ENCODE assay signal across 9 cellular contexts in genomic region chr12:102956738-102957338, GRCh38. TPM values are rescaled to one million over a fixed set of nuclear protein-coding genes. Genes with fewer than 3 reads are reported as not detected.
DNase-seq lines count a peak whose midpoint lies in the region; ATAC-seq and TF ChIP-seq lines count a peak whose summit lies in the region.
"Had no signal": no experiment of that assay in that cellular context is flagged by ENCODE, and none has a peak within 500 bp of the region (broad histone marks: within the 10 kb centered on the region; RNA-seq: fewer than 3 reads in every experiment).

No MANE protein-coding gene starts in this region.

- no peaks in the 10 kb centered on the region for H3K36me3 ChIP-seq in breast epithelium
- no peaks in the 10 kb centered on the region for H3K36me3 ChIP-seq in mammary epithelial cell (ENCODE audit: insufficient read depth, low read length)
- H3K36me3 ChIP-seq in PC-3 (ENCODE audit: low read depth, low read length) = no peaks in the 10 kb centered on the region
- no peaks in the 10 kb centered on the region for H3K36me3 ChIP-seq in iPS DF 6.9 (ENCODE audit: control insufficient read depth, insufficient read depth, low read length)
- H3K36me3 ChIP-seq in vagina = no peaks in the 10 kb centered on the region
- no peaks in the 10 kb centered on the region for H3K36me3 ChIP-seq in mesendoderm (ENCODE audit: control insufficient read depth, insufficient read depth, low read length)

- intact Hi-C loops in breast epithelium (cut with DNase I; ENCODE audit: low total_unique reads) (no loop called here), mammary epithelial cell (cut with micrococcal nuclease) (no loop called here), PC-3 (cut with micrococcal nuclease) (no loop called here), vagina (cut with DNase I) (no loop called here)

- no peak overlapping the region for H3K23ac ChIP-seq in mesendoderm (ENCODE audit: low read length)

- H2BK15ac ChIP-seq in mesendoderm (replicated peaks; ENCODE audit: low read depth) = no peak overlapping the region

- BruUV-seq in mammary epithelial cell (replicated peaks; lab: Mats Ljungman, UMichigan) = no TSS peak
- no TSS peak for BruUV-seq in PC-3 (replicated peaks; lab: Mats Ljungman, UMichigan)

- WGBS in mammary epithelial cell (ENCODE audit: low coverage, missing lambda C conversion rate) = 5% methylated on average over 10 of the region's 20 CpGs
- no CpG with 5 or more reads among the region's 20 CpGs for WGBS in iPS DF 6.9 (ENCODE audit: insufficient coverage, insufficient read length)
- no CpG with 5 or more reads among the region's 20 CpGs for WGBS in mesendoderm (ENCODE audit: extremely low coverage, insufficient coverage, low lambda C conversion rate)

- CTCF ChIA-PET in mammary epithelial cell (lab: Charles Lee; ENCODE audit: low non-redundant PET) = no interaction called here
- CTCF ChIA-PET in PC-3 (lab: Charles Lee) = no interaction called here

- H3K9me2 ChIP-seq in PC-3 (replicated peaks; ENCODE audit: low read length) = no peaks in the 10 kb centered on the region

- H4K20me1 ChIP-seq in mammary epithelial cell (ENCODE audit: insufficient read depth, low read length) (no peaks in the 10 kb centered on the region), PC-3 (ENCODE audit: low read length) (no peaks in the 10 kb centered on the region)

- H4K8ac ChIP-seq in mesendoderm (ENCODE audit: low read depth, low read length) = no peak overlapping the region

- no peak for TF ChIP-seq CTCF in breast epithelium (IDR thresholded peaks at IDR 0.05)
- no peak for TF ChIP-seq CTCF in mammary epithelial cell (conservative IDR thresholded peaks at IDR 0.05 in 1 of 2, IDR thresholded peaks at IDR 0.05 in 1 of 2; ENCODE audit: extremely low read depth in 1 of 2, insufficient read depth in 1 of 2, low read depth in 1 of 2, low read length in 2 of 2)
- no peak for TF ChIP-seq CTCF in PC-3 (conservative IDR thresholded peaks at IDR 0.05; ENCODE audit: low read depth, low read length)
- no peak for TF ChIP-seq CTCF in vagina (IDR thresholded peaks at IDR 0.05)

- H3K4me2 ChIP-seq in mammary epithelial cell (ENCODE audit: insufficient read depth, low read depth, low read length) (no peak overlapping the region), PC-3 (ENCODE audit: low read length) (peak overlapping the region; percentile 70; the same call in 1 of the 2 replicates), mesendoderm (ENCODE audit: low read length) (no peak overlapping the region)

- no peak overlapping the region for H3K56ac ChIP-seq in mesendoderm (ENCODE audit: low read length)

- no peak overlapping the region for H2BK5ac ChIP-seq in mesendoderm (ENCODE audit: low read length)

- H3K27me3 ChIP-seq in breast epithelium (peaks cover 3 to 93% of the 10 kb centered on the region in 2 donors), mammary epithelial cell (ENCODE audit: insufficient read depth, low read length) (peaks cover 56% of the 10 kb centered on the region), PC-3 (ENCODE audit: low read length) (peaks cover 79% of the 10 kb centered on the region), iPS DF 6.9 (ENCODE audit: control insufficient read depth, insufficient read depth, low read length) (peaks cover 88% of the 10 kb centered on the region), vagina (no peaks in the 10 kb centered on the region), mesendoderm (ENCODE audit: insufficient read depth, low read length, poor library complexity) (peaks cover 84% of the 10 kb centered on the region)

- no peak for DNase-seq in breast epithelium (ENCODE audit: low spot score in 2 of 2)
- DNase-seq in mammary epithelial cell = no peak
- DNase-seq in PC-3 = no peak
- DNase-seq in iPS DF 6.9 (ENCODE audit: low read depth, low spot score) = no peak
- no peak for DNase-seq in vagina (ENCODE audit: extremely low spot score in 2 of 2)
- no peak for DNase-seq in mesendoderm
- DNase-seq: Karpas-422 had no signal

- H2BK120ac ChIP-seq in mesendoderm (ENCODE audit: low read depth, low read length) = no peak overlapping the region

- H2AFZ ChIP-seq in mammary epithelial cell (ENCODE audit: low read depth, low read length) = no peak overlapping the region
- no peak overlapping the region for H2AFZ ChIP-seq in PC-3 (ENCODE audit: low read length)

- in situ Hi-C loops in mammary epithelial cell (cut with MboI; ENCODE audit: low sequenced_read_pairs in 2 of 2) = no loop called here

- TF ChIP-seq POLR2A in breast epithelium (IDR thresholded peaks at IDR 0.05) = no peak
- TF ChIP-seq POLR2A in vagina (IDR thresholded peaks at IDR 0.05) = no peak

- H2AK5ac ChIP-seq in mesendoderm (ENCODE audit: low read length) = no peak overlapping the region

- H3K9ac ChIP-seq in mammary epithelial cell (ENCODE audit: insufficient read depth, low read length) (no peak overlapping the region), PC-3 (ENCODE audit: low read length) (no peak overlapping the region), mesendoderm (ENCODE audit: low read length) (no peak overlapping the region)

- no peaks in the 10 kb centered on the region for H3K79me2 ChIP-seq in mammary epithelial cell (ENCODE audit: insufficient read depth, low read length)
- H3K79me2 ChIP-seq in PC-3 (ENCODE audit: low read length) = no peaks in the 10 kb centered on the region
- H3K79me2 ChIP-seq in mesendoderm (ENCODE audit: control insufficient read depth, insufficient read depth, low read length) = no peaks in the 10 kb centered on the region

- H3K9me3 ChIP-seq in breast epithelium = no peaks in the 10 kb centered on the region
- H3K9me3 ChIP-seq in mammary epithelial cell (replicated peaks; ENCODE audit: insufficient read depth, low read length) = peaks cover 3% of the 10 kb centered on the region
- H3K9me3 ChIP-seq in PC-3 (ENCODE audit: low read length) = no peaks in the 10 kb centered on the region
- H3K9me3 ChIP-seq in iPS DF 6.9 (ENCODE audit: control insufficient read depth, insufficient read depth, low read length) = no peaks in the 10 kb centered on the region
- no peaks in the 10 kb centered on the region for H3K9me3 ChIP-seq in vagina

- H3K4me3 ChIP-seq in breast epithelium (peak overlapping the region in 2 of 3 donors; percentile 47 to 62), mammary epithelial cell (replicated peaks in 1 of 3; ENCODE audit: insufficient read depth in 1 of 3, low read depth in 2 of 3, low read length in 3 of 3) (no peak overlapping the region), PC-3 (ENCODE audit: low read length) (no peak overlapping the region), iPS DF 6.9 (ENCODE audit: low read length) (peak overlapping the region; percentile 33; the same call in 1 of the 2 replicates), vagina (peak overlapping the region; percentile 43 to 47), mesendoderm (ENCODE audit: low read length) (no peak overlapping the region)

- no peak for ATAC-seq in PC-3
- ATAC-seq in GM18868 (IDR thresholded peaks at IDR 0.05; ENCODE audit: unreplicated experiment) = no peak
- no peak for ATAC-seq in GM18502 (IDR thresholded peaks at IDR 0.05; ENCODE audit: poor library complexity, unreplicated experiment)

- H4K5ac ChIP-seq in mesendoderm (ENCODE audit: low read length) = no peak overlapping the region

- no peaks in the 10 kb centered on the region for H3K79me1 ChIP-seq in mesendoderm (ENCODE audit: low read length)

- no peak overlapping the region for H3K27ac ChIP-seq in breast epithelium
- no peak overlapping the region for H3K27ac ChIP-seq in mammary epithelial cell (ENCODE audit: insufficient read depth, low read depth, low read length)
- no peak overlapping the region for H3K27ac ChIP-seq in PC-3 (ENCODE audit: low read length)
- no peak overlapping the region for H3K27ac ChIP-seq in iPS DF 6.9 (ENCODE audit: low read length)
- H3K27ac ChIP-seq in vagina = no peak overlapping the region
- no peak overlapping the region for H3K27ac ChIP-seq in mesendoderm (ENCODE audit: low read depth, low read length)

- POLR2A ChIA-PET in PC-3 (lab: Charles Lee; ENCODE audit: unreplicated experiment) = no interaction called here

- H3K4me1 ChIP-seq in breast epithelium = peaks cover 0 to 5% of the 10 kb centered on the region in 2 donors
- H3K4me1 ChIP-seq in mammary epithelial cell (ENCODE audit: insufficient read depth, low read length) = peaks cover 5% of the 10 kb centered on the region
- no peaks in the 10 kb centered on the region for H3K4me1 ChIP-seq in PC-3 (ENCODE audit: insufficient read depth, low read length)
- peaks cover 6% of the 10 kb centered on the region; the same call in 1 of the 2 replicates for H3K4me1 ChIP-seq in iPS DF 6.9 (ENCODE audit: control insufficient read depth, insufficient read depth, low read length)
- H3K4me1 ChIP-seq in vagina = peaks cover 24% of the 10 kb centered on the region
- peaks cover 2% of the 10 kb centered on the region for H3K4me1 ChIP-seq in mesendoderm (ENCODE audit: control insufficient read depth, low read depth, low read length)

- no peaks in the 10 kb centered on the region for H3F3A ChIP-seq in PC-3 (ENCODE audit: low read length, unreplicated experiment)

- dilution Hi-C loops in mammary epithelial cell (cut with HindIII; ENCODE audit: low sequenced_read_pairs) = no loop called here

- no peak overlapping the region for H3K4ac ChIP-seq in mesendoderm (ENCODE audit: low read depth, low read length)

- H3K18ac ChIP-seq in mesendoderm (ENCODE audit: low read length) = no peak overlapping the region

RNA-seq across cellular contexts. Expression of gene ASCL1, which starts 0.6 kb away (rescaled TPM):
- total RNA-seq in breast epithelium (under 1 TPM in 1 of 3 donors, not detected in 2; 0.15 TPM), mammary epithelial cell (not detected), PC-3 (2014; rRNA removed) (not detected in 2 replicates), vagina (not detected)
- polyA plus RNA-seq in mammary epithelial cell = not detected
- not detected for polyA minus RNA-seq in mammary epithelial cell
- 0.01 TPM for polyA plus RNA-seq in mesendoderm (2013, experiment 1 of 2)
- polyA plus RNA-seq in mesendoderm (2013, experiment 2 of 2) = 0.01 TPM

RNA-seq across cellular contexts. Expression of gene PAH, which starts 39.8 kb away (rescaled TPM):
- 1 to 10 TPM in 1 of 3 donors, not detected in 2; 2.8 TPM for total RNA-seq in breast epithelium
- under 1 TPM in 1 of 2 donors, not detected in 1; 0.17 TPM for total RNA-seq in mammary epithelial cell
- polyA plus RNA-seq in mammary epithelial cell = not detected
- polyA minus RNA-seq in mammary epithelial cell = not detected
- not detected in 2 replicates for total RNA-seq in PC-3 (2014; rRNA removed)
- not detected for total RNA-seq in vagina
- 0.84 TPM for polyA plus RNA-seq in mesendoderm (2013, experiment 1 of 2)
- polyA plus RNA-seq in mesendoderm (2013, experiment 2 of 2) = 1.3 TPM

Comparison
In these comparisons a context has a peak if more than half of its experiments do, and no peak if none do; other contexts are left out.
1. H3K4me3 ChIP-seq: peak in breast epithelium (2 of 3), iPS DF 6.9 (single experiment) and vagina (2 of 2); none in mammary epithelial cell (0 of 3), PC-3 (single experiment) and mesendoderm (single experiment).